Comparison of ENCODE assay signal across 24 cellular contexts in genomic region chr21:35491920-35492678, GRCh38.
DNase-seq lines count a peak whose midpoint lies in the region; ATAC-seq and TF ChIP-seq lines count a peak whose summit lies in the region.
"Had no signal": no experiment of that assay in that cellular context is flagged by ENCODE, and none has a peak within 500 bp of the region (broad histone marks: within the 10 kb centered on the region; RNA-seq: fewer than 3 reads in every experiment).

No MANE protein-coding gene starts in this region.

- DNase-seq in AML-193 (lab: John Stamatoyannopoulos, UW) (peak; percentile 74 to 78), GF-D8 (lab: John Stamatoyannopoulos, UW) (peak; percentile 86), SKM-1 (lab: John Stamatoyannopoulos, UW; ENCODE audit: unreplicated experiment) (peak; percentile 75), left colon (no peak), activated T-cell treated with anti-CD3 and anti-CD28 coated beads for 4 hours (no peak)
- DNase-seq in activated CD4-positive, alpha-beta memory T cell treated with anti-CD3 and anti-CD28 coated beads, Interleukin-2, amount 10 ng/mL, durations not matched to agents 7 days and 5 days = no peak
- DNase-seq: activated CD8-positive, alpha-beta memory T cell treated with anti-CD3 and anti-CD28 coated beads, Interleukin-2, amount 50 U/mL, for 4 hours; CD4-positive, alpha-beta T cell; NCI-H146; NCI-H2171; NCI-H510A treated with DMSO at 0.1 percent for 48 hours; SK-N-SH; stimulated activated CD4-positive, alpha-beta T cell treated with anti-CD3 and anti-CD28 coated beads, Interleukin-1b, Interleukin-23, amount 100 ng/mL, for 48 hours; WERI-Rb-1 had no signal

- H3K27ac Mint-ChIP-seq in activated CD4-positive, alpha-beta memory T cell treated with anti-CD3 and anti-CD28 coated beads, Interleukin-2, amount 10 ng/mL, durations not matched to agents 7 days and 5 days = no peak overlapping the region
- H3K27ac Mint-ChIP-seq: activated naive CD4-positive, alpha-beta T cell treated with anti-CD3 and anti-CD28 coated beads, Interleukin-2, amount 50 U/mL, for 24 hours; activated T-helper 17 cell treated with anti-CD3 and anti-CD28 coated beads, Interleukin-2, amount 50 U/mL, for 72 hours; CD4-positive, alpha-beta T cell; IgD-negative memory B cell; neural progenitor cell; T-helper 2 cell treated with Interferon-gamma antibody and Interleukin-4, amounts not matched to agents 5 μg/mL and 100 μg/mL, for 36 hours had no signal

- no peaks in the 10 kb centered on the region for H3K36me3 Mint-ChIP-seq in activated CD4-positive, alpha-beta memory T cell treated with anti-CD3 and anti-CD28 coated beads, Interleukin-2, amount 10 ng/mL, durations not matched to agents 7 days and 5 days (ENCODE audit: low read depth)
- H3K36me3 Mint-ChIP-seq: activated naive CD4-positive, alpha-beta T cell treated with anti-CD3 and anti-CD28 coated beads, Interleukin-2, amount 50 U/mL, for 24 hours; IgD-negative memory B cell; neural progenitor cell had no signal

- POLR2A ChIA-PET in activated CD4-positive, alpha-beta memory T cell treated with anti-CD3 and anti-CD28 coated beads, Interleukin-2, amount 10 ng/mL, durations not matched to agents 7 days and 5 days (lab: Charles Lee) = no interaction called here

- H3K4me3 Mint-ChIP-seq in activated CD4-positive, alpha-beta memory T cell treated with anti-CD3 and anti-CD28 coated beads, Interleukin-2, amount 10 ng/mL, durations not matched to agents 7 days and 5 days = no peak overlapping the region
- H3K4me3 Mint-ChIP-seq: activated naive CD4-positive, alpha-beta T cell treated with anti-CD3 and anti-CD28 coated beads, Interleukin-2, amount 50 U/mL, for 24 hours; activated T-helper 17 cell treated with anti-CD3 and anti-CD28 coated beads, Interleukin-2, amount 50 U/mL, for 72 hours; CD4-positive, alpha-beta T cell; IgD-negative memory B cell; neural progenitor cell; T-helper 2 cell treated with Interferon-gamma antibody and Interleukin-4, amounts not matched to agents 5 μg/mL and 100 μg/mL, for 36 hours had no signal

- intact Hi-C loops in left colon (cut with DNase I, micrococcal nuclease) = no loop called here

- no peak for TF ChIP-seq CTCF in neutrophil (IDR thresholded peaks at IDR 0.05)

- peaks cover 13 to 18% of the 10 kb centered on the region in 2 experiments for H3K4me1 ChIP-seq in neutrophil (ENCODE audit: control insufficient read depth in 1 of 2, insufficient read depth in 1 of 2, low read depth in 1 of 2, low read length in 1 of 2)
- H3K4me1 ChIP-seq: gastroesophageal sphincter, neural progenitor cell, prostate gland had no signal

- H3K4me3 ChIP-seq in neutrophil (ENCODE audit: low read depth in 1 of 2, low read length in 1 of 2) = no peak overlapping the region
- H3K4me3 ChIP-seq: coronary artery, gastroesophageal sphincter, neural progenitor cell, prostate gland, skin epidermis had no signal

- H3K36me3 ChIP-seq in neutrophil = no peaks in the 10 kb centered on the region
- H3K36me3 ChIP-seq: gastroesophageal sphincter, neural progenitor cell, prostate gland, WERI-Rb-1 had no signal

- peak overlapping the region; percentile 20 for H3K27ac ChIP-seq in neutrophil
- H3K27ac ChIP-seq: gastroesophageal sphincter, neural progenitor cell, prostate gland, WERI-Rb-1 had no signal

- CTCF ChIA-PET in activated CD4-positive, alpha-beta memory T cell treated with anti-CD3 and anti-CD28 coated beads, Interleukin-2, amount 10 ng/mL, durations not matched to agents 7 days and 5 days (lab: Charles Lee) = no interaction called here

- ATAC-seq in left colon = no peak
- ATAC-seq: activated T-helper 17 cell treated with anti-CD3 and anti-CD28 coated beads, Interleukin-2, amount 50 U/mL, for 72 hours; gastroesophageal sphincter had no signal

- no peaks in the 10 kb centered on the region for H3K27me3 ChIP-seq in neutrophil
- H3K27me3 ChIP-seq: neural progenitor cell had no signal

- peaks cover 13% of the 10 kb centered on the region for H3K27me3 Mint-ChIP-seq in activated CD4-positive, alpha-beta memory T cell treated with anti-CD3 and anti-CD28 coated beads, Interleukin-2, amount 10 ng/mL, durations not matched to agents 7 days and 5 days
- H3K27me3 Mint-ChIP-seq: activated naive CD4-positive, alpha-beta T cell treated with anti-CD3 and anti-CD28 coated beads, Interleukin-2, amount 50 U/mL, for 24 hours; CD4-positive, alpha-beta T cell had no signal

- no peaks in the 10 kb centered on the region for H3K4me1 Mint-ChIP-seq in activated CD4-positive, alpha-beta memory T cell treated with anti-CD3 and anti-CD28 coated beads, Interleukin-2, amount 10 ng/mL, durations not matched to agents 7 days and 5 days
- H3K4me1 Mint-ChIP-seq: activated naive CD4-positive, alpha-beta T cell treated with anti-CD3 and anti-CD28 coated beads, Interleukin-2, amount 50 U/mL, for 24 hours; activated T-helper 17 cell treated with anti-CD3 and anti-CD28 coated beads, Interleukin-2, amount 50 U/mL, for 72 hours; IgD-negative memory B cell; neural progenitor cell had no signal

- no peaks in the 10 kb centered on the region for H3K9me3 ChIP-seq in neutrophil
- H3K9me3 ChIP-seq: gastroesophageal sphincter, prostate gland, SK-N-SH had no signal

- no peaks in the 10 kb centered on the region for H3K9me3 Mint-ChIP-seq in activated CD4-positive, alpha-beta memory T cell treated with anti-CD3 and anti-CD28 coated beads, Interleukin-2, amount 10 ng/mL, durations not matched to agents 7 days and 5 days
- H3K9me3 Mint-ChIP-seq: activated naive CD4-positive, alpha-beta T cell treated with anti-CD3 and anti-CD28 coated beads, Interleukin-2, amount 50 U/mL, for 24 hours; activated T-helper 17 cell treated with anti-CD3 and anti-CD28 coated beads, Interleukin-2, amount 50 U/mL, for 72 hours; CD4-positive, alpha-beta T cell; IgD-negative memory B cell; neural progenitor cell; T-helper 2 cell treated with Interferon-gamma antibody and Interleukin-4, amounts not matched to agents 5 μg/mL and 100 μg/mL, for 36 hours had no signal

Comparison
In these comparisons a context has a peak if more than half of its experiments do, and no peak if none do; other contexts are left out.
1. DNase-seq: peak in AML-193 (2 of 2), GF-D8 (single experiment) and SKM-1 (single experiment); none in left colon (0 of 2), activated CD4-positive, alpha-beta memory T cell treated with anti-CD3 and anti-CD28 coated beads, Interleukin-2, amount 10 ng/mL, durations not matched to agents 7 days and 5 days (single experiment) and activated T-cell treated with anti-CD3 and anti-CD28 coated beads for 4 hours (single experiment).